In the genomic region with DNA sequence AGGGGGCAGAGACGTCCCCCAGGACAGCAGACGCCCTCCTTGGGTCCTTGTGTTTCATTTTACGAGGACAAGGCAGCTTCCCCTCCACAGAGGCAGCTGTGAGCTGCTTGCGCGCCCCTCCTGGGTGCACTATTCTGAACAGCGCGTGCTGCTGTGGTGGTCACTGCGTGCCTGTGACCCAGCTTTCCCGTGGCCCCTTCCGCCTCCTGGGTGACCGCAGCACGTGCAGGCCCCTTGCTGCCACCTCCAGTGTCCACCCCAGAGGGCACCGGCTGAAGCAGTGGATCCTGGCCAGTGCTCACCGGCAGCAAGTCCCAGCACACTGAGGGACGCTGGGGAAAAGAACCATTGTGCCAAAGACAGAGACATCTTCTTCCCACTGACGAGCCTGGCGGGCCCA, we compare ENCODE assay signal across 24 cellular contexts.
A peak's percentile ranks its signal among the peaks of the same experiment; 100 is the strongest.
DNase-seq lines count a peak whose midpoint lies in the region; ATAC-seq, FAIRE-seq and TF ChIP-seq lines count a peak whose summit lies in the region.
"Had no signal": no experiment of that assay in that cellular context is flagged by ENCODE, and none has a peak within 500 bp of the region (broad histone marks: within the 10 kb centered on the region; RNA-seq: fewer than 3 reads in every experiment).

No MANE protein-coding gene starts in this region.

- no peaks in the 10 kb centered on the region for H3K27me3 Mint-ChIP-seq in activated T-cell treated with anti-CD3 and anti-CD28 coated beads, Interleukin-2, amount 50 U/mL, for 24 hours
- peaks cover 10% of the 10 kb centered on the region for H3K27me3 Mint-ChIP-seq in nephron progenitor cell (ENCODE audit: low read depth, poor library complexity)
- H3K27me3 Mint-ChIP-seq: B cell; CD4-positive, alpha-beta memory T cell had no signal

- H3K9me3 Mint-ChIP-seq in activated T-cell treated with anti-CD3 and anti-CD28 coated beads, Interleukin-2, amount 50 U/mL, for 24 hours, result no peaks in the 10 kb centered on the region
- peaks cover 14% of the 10 kb centered on the region for H3K9me3 Mint-ChIP-seq in nephron progenitor cell

- no peaks in the 10 kb centered on the region for H3K36me3 ChIP-seq in heart right ventricle
- no peaks in the 10 kb centered on the region for H3K36me3 ChIP-seq in kidney (ENCODE audit: control insufficient read depth in 1 of 2, insufficient read depth in 2 of 2, low read length in 2 of 2)
- no peaks in the 10 kb centered on the region for H3K36me3 ChIP-seq in osteoblast (ENCODE audit: insufficient read depth, low read length)
- H3K36me3 ChIP-seq in aorta (ENCODE audit: control insufficient read depth in 1 of 2, insufficient read depth in 2 of 2, low read length in 1 of 2), result no peaks in the 10 kb centered on the region
- H3K36me3 ChIP-seq: HAP-1 had no signal

- H3K79me2 ChIP-seq in osteoblast (ENCODE audit: insufficient read depth, low read length), result no peaks in the 10 kb centered on the region

- DNase-seq in left cardiac atrium (peak; percentile 18), heart right ventricle (no peak), kidney (peak; percentile 62), osteoblast (ENCODE audit: insufficient read length, low spot score, missing footprints) (peak; percentile 58), aorta (peak; percentile 21 to 62), nephron progenitor cell (no peak)
- DNase-seq in activated T-cell treated with anti-CD3 and anti-CD28 coated beads, Interleukin-2, amount 50 U/mL, for 48 hours, result no peak
- no peak for DNase-seq in activated T-cell treated with anti-CD3 and anti-CD28 coated beads, Interleukin-2, amount 50 U/mL, for 24 hours
- DNase-seq: C1 segment of cervical spinal cord; Calu3; CD4-positive, alpha-beta memory T cell; COR-L47; DMS53; DMS79 treated with DMSO at 0.1 percent for 48 hours; GF-D8; GOT3; HFFc6 had no signal

- intact Hi-C loops in left cardiac atrium (cut with DNase I), result no loop called here
- intact Hi-C loops in heart right ventricle (cut with DNase I), result no loop called here
- intact Hi-C loops in kidney (cut with DNase I), result no loop called here
- intact Hi-C loops in aorta (cut with DNase I), result no loop called here

- H3K9me3 ChIP-seq in heart right ventricle (peaks cover 0 to 11% (median 0%) of the 10 kb centered on the region in 11 donors), kidney (ENCODE audit: control insufficient read depth in 1 of 2, low read length in 2 of 2) (no peaks in the 10 kb centered on the region), osteoblast (ENCODE audit: low read depth, low read length) (no peaks in the 10 kb centered on the region), aorta (ENCODE audit: control insufficient read depth, low read length) (peaks cover 3% of the 10 kb centered on the region)
- H3K9me3 ChIP-seq: HAP-1 had no signal

- no peak overlapping the region for H3K9ac ChIP-seq in kidney (ENCODE audit: low read length in 2 of 2)

- H3K27ac ChIP-seq in heart right ventricle (no peak overlapping the region), kidney (ENCODE audit: low read depth in 2 of 2, low read length in 2 of 2) (no peak overlapping the region), osteoblast (ENCODE audit: low read depth, low read length) (no peak overlapping the region), aorta (ENCODE audit: low read depth in 1 of 2, low read length in 2 of 2) (no peak overlapping the region)
- H3K27ac ChIP-seq: 22Rv1 had no signal

- ATAC-seq in left cardiac atrium (no peak), heart right ventricle (no peak), aorta (ENCODE audit: low FRiP score) (no peak)

- FAIRE-seq in kidney (lab: Jason Lieb, UNC), result no peak
- FAIRE-seq: A204.1, GM12891, GM18507, H54 had no signal

- TF ChIP-seq CTCF in heart right ventricle (IDR thresholded peaks at IDR 0.05), result no peak
- TF ChIP-seq CTCF in kidney (IDR thresholded peaks at IDR 0.05; ENCODE audit: borderline replicate concordance, extremely low read depth, insufficient read depth), result no peak
- TF ChIP-seq CTCF in osteoblast (IDR thresholded peaks at IDR 0.05; ENCODE audit: extremely low read depth, low read depth, low read length), result no peak
- TF ChIP-seq CTCF in nephron progenitor cell (IDR thresholded peaks at IDR 0.05), result no peak

- 85 to 87% methylated on average over 17 of the region's 17 CpGs for WGBS in heart right ventricle, 2 donors
- WGBS in aorta, 2 donors, result 86 to 88% methylated on average over 17 of the region's 17 CpGs

- H3K4me1 ChIP-seq in heart right ventricle, result no peaks in the 10 kb centered on the region
- no peaks in the 10 kb centered on the region for H3K4me1 ChIP-seq in kidney (ENCODE audit: control insufficient read depth in 1 of 2, insufficient read depth in 1 of 2, low read depth in 1 of 2, low read length in 2 of 2)
- no peaks in the 10 kb centered on the region for H3K4me1 ChIP-seq in osteoblast (ENCODE audit: insufficient read depth, low read length)
- H3K4me1 ChIP-seq in aorta (ENCODE audit: control insufficient read depth in 1 of 2, insufficient read depth in 2 of 2, low read length in 2 of 2), result no peaks in the 10 kb centered on the region
- H3K4me1 ChIP-seq: HAP-1 had no signal

- H3K36me3 Mint-ChIP-seq in activated T-cell treated with anti-CD3 and anti-CD28 coated beads, Interleukin-2, amount 50 U/mL, for 24 hours (ENCODE audit: low read depth), result no peaks in the 10 kb centered on the region
- peaks cover 5% of the 10 kb centered on the region for H3K36me3 Mint-ChIP-seq in nephron progenitor cell (ENCODE audit: low read depth)
- H3K36me3 Mint-ChIP-seq: CD4-positive, alpha-beta memory T cell had no signal

- no peaks in the 10 kb centered on the region for H4K20me1 ChIP-seq in osteoblast (ENCODE audit: insufficient read depth, low read length)

- H3K4me3 Mint-ChIP-seq in activated T-cell treated with anti-CD3 and anti-CD28 coated beads, Interleukin-2, amount 50 U/mL, for 24 hours, result no peak overlapping the region
- H3K4me3 Mint-ChIP-seq in nephron progenitor cell, result no peak overlapping the region
- H3K4me3 Mint-ChIP-seq: B cell; CD4-positive, alpha-beta memory T cell; HFFc6 had no signal

- H3K4me1 Mint-ChIP-seq in activated T-cell treated with anti-CD3 and anti-CD28 coated beads, Interleukin-2, amount 50 U/mL, for 24 hours (ENCODE audit: low read depth), result no peaks in the 10 kb centered on the region
- H3K4me1 Mint-ChIP-seq in nephron progenitor cell, result peaks cover 26% of the 10 kb centered on the region
- H3K4me1 Mint-ChIP-seq: B cell; CD4-positive, alpha-beta memory T cell had no signal

- no peak overlapping the region for H3K4me2 ChIP-seq in osteoblast (ENCODE audit: insufficient read depth, low read length)

- H3K27me3 ChIP-seq in heart right ventricle, result peaks cover 0 to 12% (median 5%) of the 10 kb centered on the region in 7 donors
- no peaks in the 10 kb centered on the region for H3K27me3 ChIP-seq in osteoblast (ENCODE audit: insufficient read depth, low read length)
- H3K27me3 ChIP-seq in aorta (ENCODE audit: control insufficient read depth in 1 of 2, insufficient read depth in 2 of 2, low read length in 1 of 2), result no peaks in the 10 kb centered on the region

- no peak overlapping the region for H2AFZ ChIP-seq in osteoblast (ENCODE audit: low read length)

- no peak overlapping the region for H3K27ac Mint-ChIP-seq in activated T-cell treated with anti-CD3 and anti-CD28 coated beads, Interleukin-2, amount 50 U/mL, for 24 hours
- no peak overlapping the region for H3K27ac Mint-ChIP-seq in nephron progenitor cell
- H3K27ac Mint-ChIP-seq: B cell; CD4-positive, alpha-beta memory T cell; HFFc6 had no signal

- no peak overlapping the region for H3K4me3 ChIP-seq in heart right ventricle
- H3K4me3 ChIP-seq in kidney (ENCODE audit: low read length in 2 of 2), result no peak overlapping the region
- no peak overlapping the region for H3K4me3 ChIP-seq in osteoblast (ENCODE audit: insufficient read depth, low read length)
- no peak overlapping the region for H3K4me3 ChIP-seq in aorta (ENCODE audit: low read length in 2 of 2)
- H3K4me3 ChIP-seq: HAP-1 had no signal

Comparison
In these comparisons a context has a peak if more than half of its experiments do, and no peak if none do; other contexts are left out.
1. DNase-seq: peak in left cardiac atrium (single experiment), kidney (single experiment), osteoblast (single experiment) and aorta (2 of 2); none in heart right ventricle (0 of 2), activated T-cell treated with anti-CD3 and anti-CD28 coated beads, Interleukin-2, amount 50 U/mL, for 48 hours (0 of 2), activated T-cell treated with anti-CD3 and anti-CD28 coated beads, Interleukin-2, amount 50 U/mL, for 24 hours (single experiment) and nephron progenitor cell (single experiment).